Comparison of ENCODE assay signal across 1 cellular context in the genomic region with DNA sequence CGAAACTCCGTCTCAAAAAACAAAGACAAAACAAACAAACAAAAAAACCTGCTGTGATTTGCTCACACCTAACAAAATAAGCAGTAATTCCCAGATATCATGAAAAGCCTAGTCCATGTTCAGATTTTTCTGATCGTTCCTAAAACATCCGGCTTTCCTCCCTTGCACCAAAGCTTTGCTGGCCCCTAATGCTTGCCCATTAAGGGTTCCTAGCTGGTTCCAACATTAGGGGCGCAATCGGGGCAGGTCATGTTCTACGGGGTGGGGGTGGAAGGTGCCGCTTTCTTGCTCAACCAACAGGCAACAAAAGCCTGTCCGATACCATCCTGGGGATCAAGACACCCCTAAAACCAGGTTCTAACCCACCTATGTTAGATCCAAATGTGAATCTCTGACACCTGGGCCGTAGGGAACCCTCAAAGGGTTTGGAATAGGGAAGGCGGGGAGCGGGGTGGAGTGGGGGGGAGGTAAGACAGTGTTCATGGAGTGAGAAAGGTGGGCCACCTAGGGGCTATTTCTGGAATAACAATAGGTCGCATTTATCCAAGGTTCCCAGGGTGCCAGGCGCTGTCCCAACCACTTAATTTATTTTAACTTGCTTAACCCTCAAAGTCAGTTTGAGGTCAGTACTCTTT.
TF ChIP-seq lines count a peak whose summit lies in the region.

No MANE protein-coding gene starts in this region.

TF ChIP-seq in HCT116, 20 proteins besides CTCF, POLR2A, EP300 and RAD21 (continued from another document):
- no peak for TF ChIP-seq YY1 (IDR thresholded peaks at IDR 0.05; ENCODE audit: extremely low read depth, insufficient replicate concordance, low read depth, low read length)
- TF ChIP-seq, protein P1, sequence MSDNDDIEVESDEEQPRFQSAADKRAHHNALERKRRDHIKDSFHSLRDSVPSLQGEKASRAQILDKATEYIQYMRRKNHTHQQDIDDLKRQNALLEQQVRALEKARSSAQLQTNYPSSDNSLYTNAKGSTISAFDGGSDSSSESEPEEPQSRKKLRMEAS (IDR thresholded peaks at IDR 0.05) = no peak
- no peak for TF ChIP-seq SIN3A (IDR thresholded peaks at IDR 0.05; ENCODE audit: low read depth)
- TF ChIP-seq, protein P2, sequence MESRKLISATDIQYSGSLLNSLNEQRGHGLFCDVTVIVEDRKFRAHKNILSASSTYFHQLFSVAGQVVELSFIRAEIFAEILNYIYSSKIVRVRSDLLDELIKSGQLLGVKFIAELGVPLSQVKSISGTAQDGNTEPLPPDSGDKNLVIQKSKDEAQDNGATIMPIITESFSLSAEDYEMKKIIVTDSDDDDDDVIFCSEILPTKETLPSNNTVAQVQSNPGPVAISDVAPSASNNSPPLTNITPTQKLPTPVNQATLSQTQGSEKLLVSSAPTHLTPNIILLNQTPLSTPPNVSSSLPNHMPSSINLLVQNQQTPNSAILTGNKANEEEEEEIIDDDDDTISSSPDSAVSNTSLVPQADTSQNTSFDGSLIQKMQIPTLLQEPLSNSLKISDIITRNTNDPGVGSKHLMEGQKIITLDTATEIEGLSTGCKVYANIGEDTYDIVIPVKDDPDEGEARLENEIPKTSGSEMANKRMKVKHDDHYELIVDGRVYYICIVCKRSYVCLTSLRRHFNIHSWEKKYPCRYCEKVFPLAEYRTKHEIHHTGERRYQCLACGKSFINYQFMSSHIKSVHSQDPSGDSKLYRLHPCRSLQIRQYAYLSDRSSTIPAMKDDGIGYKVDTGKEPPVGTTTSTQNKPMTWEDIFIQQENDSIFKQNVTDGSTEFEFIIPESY (IDR thresholded peaks at IDR 0.05; ENCODE audit: extremely low read depth, insufficient replicate concordance, low read length) = no peak
- TF ChIP-seq CEBPB (IDR thresholded peaks at IDR 0.05; ENCODE audit: low read depth) = no peak
- no peak for TF ChIP-seq JUND (IDR thresholded peaks at IDR 0.05)
- TF ChIP-seq EGR1 (IDR thresholded peaks at IDR 0.05; ENCODE audit: low read depth) = no peak
